In genomic region chr19:55654833-55655647, GRCh38 we compare ENCODE assay signal across 8 cellular contexts. TPM values are rescaled to one million over a fixed set of nuclear protein-coding genes. Genes with fewer than 3 reads are reported as not detected.
DNase-seq lines count a peak whose midpoint lies in the region; ATAC-seq and TF ChIP-seq lines count a peak whose summit lies in the region.

TSS of gene U2AF2 (plus strand) at chr19:55655035. CDS start at chr19:55655105, 70 bp downstream.

- H3K36me3 ChIP-seq in ascending aorta: peaks cover 10% of the 10 kb centered on the region in 2 donors

- H3K9me3 ChIP-seq in ascending aorta: no peaks in the 10 kb centered on the region

- intact Hi-C loops in ascending aorta (cut with DNase I): loop anchor here (1.0 to 10.0 kb wide), 6 partner anchors 20 to 1460 kb away; partner anchors contain the start of genes EPN1, LENG8, PPP1R12C and PPP6R1

- peak within 1 kb of the TSS; percentile 77 to 89 for H3K4me3 ChIP-seq in ascending aorta

- no peaks in the 10 kb centered on the region for H3K27me3 ChIP-seq in ascending aorta

- H3K4me1 ChIP-seq in ascending aorta: peaks cover 21 to 41% of the 10 kb centered on the region in 2 donors

- peak within 1 kb of the TSS; percentile 97 for H3K27ac ChIP-seq in ascending aorta

- no peaks in the 10 kb centered on the region for H3K9me3 Mint-ChIP-seq in T-helper 2 cell treated with Interferon-gamma antibody and Interleukin-4, amounts not matched to agents 5 μg/mL and 100 μg/mL, for 36 hours

- no peak for TF ChIP-seq CTCF in ascending aorta (IDR thresholded peaks at IDR 0.05)

- H3K27me3 Mint-ChIP-seq in T-helper 2 cell treated with Interferon-gamma antibody and Interleukin-4, amounts not matched to agents 5 μg/mL and 100 μg/mL, for 36 hours (ENCODE audit: low read depth): no peaks in the 10 kb centered on the region

- peak; percentile 97 for DNase-seq in NCI-H146 (lab: John Stamatoyannopoulos, UW)
- peak; percentile 89 for DNase-seq in T-helper 2 cell treated with Interferon-gamma antibody and Interleukin-4, amounts not matched to agents 5 μg/mL and 100 μg/mL, for 36 hours (ENCODE audit: low spot score)
- DNase-seq in ascending aorta (ENCODE audit: low spot score in 2 of 2): peak; percentile 79 to 97
- peak; percentile 95 for DNase-seq in hepatic stellate cell (ENCODE audit: low spot score)
- DNase-seq in retina: peak; percentile 92
- DNase-seq in OCI-M2 (lab: John Stamatoyannopoulos, UW; ENCODE audit: unreplicated experiment): no peak

- peak within 1 kb of the TSS; percentile 91 for H3K4me3 Mint-ChIP-seq in T-helper 2 cell treated with Interferon-gamma antibody and Interleukin-4, amounts not matched to agents 5 μg/mL and 100 μg/mL, for 36 hours

- H3K27ac Mint-ChIP-seq in T-helper 2 cell treated with Interferon-gamma antibody and Interleukin-4, amounts not matched to agents 5 μg/mL and 100 μg/mL, for 36 hours: peak within 1 kb of the TSS; percentile 96

- peaks cover 25% of the 10 kb centered on the region for H3K4me1 Mint-ChIP-seq in T-helper 2 cell treated with Interferon-gamma antibody and Interleukin-4, amounts not matched to agents 5 μg/mL and 100 μg/mL, for 36 hours (ENCODE audit: low read depth)

- peaks cover 32% of the 10 kb centered on the region for H3K36me3 Mint-ChIP-seq in T-helper 2 cell treated with Interferon-gamma antibody and Interleukin-4, amounts not matched to agents 5 μg/mL and 100 μg/mL, for 36 hours (ENCODE audit: low read depth)

- ATAC-seq in GM18498 (IDR thresholded peaks at IDR 0.05; ENCODE audit: unreplicated experiment) (peak; percentile 42), HG02852 (IDR thresholded peaks at IDR 0.05; ENCODE audit: unreplicated experiment) (peak; percentile 30)

RNA-seq across cellular contexts. Expression of gene U2AF2, which starts in this region (rescaled TPM):
- total RNA-seq in ascending aorta: 221 TPM
